9 cellular contexts compared by ENCODE assay signal in the genomic region with DNA sequence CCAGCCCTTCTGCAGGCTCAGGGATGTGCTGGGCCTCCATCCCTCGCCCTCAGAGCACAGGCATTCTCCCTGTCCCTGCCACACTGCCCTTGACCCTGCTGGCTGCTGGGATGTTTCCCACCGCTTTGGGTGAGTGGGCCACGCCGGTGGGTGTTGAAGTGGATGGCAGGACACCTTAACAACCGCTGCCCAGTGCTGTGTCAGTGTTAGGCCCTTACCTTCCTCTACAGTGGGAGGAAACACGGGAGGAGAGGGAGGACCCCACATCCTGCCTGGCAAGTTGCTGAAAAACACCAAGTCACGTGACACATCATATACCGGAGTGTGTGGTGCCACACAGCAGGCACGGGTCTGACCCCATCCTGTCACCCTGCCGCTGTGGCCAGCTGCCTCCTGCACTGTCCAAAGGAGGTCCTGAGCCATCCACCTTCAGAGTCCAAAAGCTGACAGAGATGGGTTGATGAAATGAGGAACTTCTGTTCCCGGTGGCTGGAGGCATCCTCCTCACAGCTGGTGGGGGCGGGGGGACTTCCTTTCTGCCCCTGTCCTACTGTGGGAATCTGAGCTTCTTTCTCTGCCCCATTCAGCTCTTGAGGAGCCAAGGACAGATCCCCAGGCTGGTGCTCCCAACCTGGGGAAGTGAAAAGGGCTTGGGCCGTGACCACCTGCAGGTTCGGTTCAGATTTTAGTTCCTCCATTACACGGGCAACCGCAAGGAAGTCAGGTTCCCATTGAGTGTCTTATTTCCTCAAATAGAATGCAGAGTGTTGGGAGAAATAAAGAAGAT. TPM values are rescaled to one million over a fixed set of nuclear protein-coding genes. Genes with fewer than 3 reads are reported as not detected.
A peak's percentile ranks its signal among the peaks of the same experiment; 100 is the strongest.
DNase-seq lines count a peak whose midpoint lies in the region; ATAC-seq, FAIRE-seq and TF ChIP-seq lines count a peak whose summit lies in the region.
"Had no signal": no experiment of that assay in that cellular context is flagged by ENCODE, and none has a peak within 500 bp of the region (broad histone marks: within the 10 kb centered on the region; RNA-seq: fewer than 3 reads in every experiment).

No MANE protein-coding gene starts in this region.

- intact Hi-C loops in activated CD8-positive, alpha-beta T cell treated with anti-CD3 and anti-CD28 coated beads for 36 hours (cut with micrococcal nuclease), result no loop called here

- no peak for DNase-seq in GM12864 (ENCODE audit: low read depth)
- peak; percentile 75 to 81 for DNase-seq in Kasumi-1 (lab: John Stamatoyannopoulos, UW)
- DNase-seq in activated CD8-positive, alpha-beta T cell treated with anti-CD3 and anti-CD28 coated beads for 36 hours, result peak; percentile 74
- no peak for DNase-seq in keratinocyte (ENCODE audit: low read depth, low spot score)
- DNase-seq in substantia nigra (lab: John Stamatoyannopoulos, UW), result peak in 2 of 49 donors; percentile 17 to 25
- no peak for DNase-seq in nephron progenitor cell
- no peak for DNase-seq in HFFc6

- H3K9ac ChIP-seq in keratinocyte (ENCODE audit: control insufficient read depth, extremely low read depth, insufficient read depth, low read length), result no peak overlapping the region

- TF ChIP-seq CTCF in GM12864 (IDR thresholded peaks at IDR 0.05; ENCODE audit: low read depth, low read length, missing control alignments) (no peak), keratinocyte (optimal IDR thresholded peaks at IDR 0.05 in 1 of 3, IDR thresholded peaks at IDR 0.05 in 1 of 3, conservative IDR thresholded peaks at IDR 0.05 in 1 of 3; ENCODE audit: extremely low read depth in 1 of 3, insufficient read depth in 2 of 3, low read length in 3 of 3) (no peak), nephron progenitor cell (IDR thresholded peaks at IDR 0.05) (no peak), HFFc6 (IDR thresholded peaks at IDR 0.05) (no peak)
- no peak for TF ChIP-seq CTCF in activated CD8-positive, alpha-beta T cell treated with anti-CD3 and anti-CD28 coated beads for 36 hours (IDR thresholded peaks at IDR 0.05)

- H4K20me1 ChIP-seq in keratinocyte (ENCODE audit: control insufficient read depth, extremely low read depth, insufficient read depth, low read length), result no peaks in the 10 kb centered on the region

- peaks cover 12% of the 10 kb centered on the region for H3K27me3 ChIP-seq in keratinocyte (ENCODE audit: control insufficient read depth, extremely low read depth, insufficient read depth, low read length)

- no peaks in the 10 kb centered on the region for H3K27me3 Mint-ChIP-seq in activated CD8-positive, alpha-beta T cell treated with anti-CD3 and anti-CD28 coated beads for 36 hours
- H3K27me3 Mint-ChIP-seq in nephron progenitor cell (ENCODE audit: low read depth, poor library complexity), result peaks cover 31% of the 10 kb centered on the region
- peaks cover 6% of the 10 kb centered on the region; the same call in 1 of the 2 replicates for H3K27me3 Mint-ChIP-seq in HFFc6 (ENCODE audit: insufficient read depth)

- dilution Hi-C loops in keratinocyte (cut with MboI; ENCODE audit: extremely low pct_ligation_motif_present, low sequenced_read_pairs), result no loop called here

- H3K4me3 ChIP-seq in GM12864 (ENCODE audit: low read depth, low read length), result peak overlapping the region; percentile 10
- no peak overlapping the region for H3K4me3 ChIP-seq in keratinocyte (ENCODE audit: control insufficient read depth in 2 of 3, extremely low read depth in 1 of 3, insufficient read depth in 2 of 3, low read depth in 1 of 3, low read length in 3 of 3)

- CTCF ChIA-PET in activated CD8-positive, alpha-beta T cell treated with anti-CD3 and anti-CD28 coated beads for 36 hours (lab: Charles Lee), result interaction anchor here (0.7 kb wide), 1 partner anchor 18 kb away, joined by 3 read pairs; no protein-coding TSS in a partner anchor

- peaks cover 37% of the 10 kb centered on the region for H3K4me1 Mint-ChIP-seq in activated CD8-positive, alpha-beta T cell treated with anti-CD3 and anti-CD28 coated beads for 36 hours (ENCODE audit: low read depth)
- H3K4me1 Mint-ChIP-seq in nephron progenitor cell, result peaks cover 14% of the 10 kb centered on the region
- H3K4me1 Mint-ChIP-seq in HFFc6 (ENCODE audit: low read depth), result peaks cover 11% of the 10 kb centered on the region

- H3K4me1 ChIP-seq in keratinocyte (ENCODE audit: control insufficient read depth, extremely low read depth, insufficient read depth, low read length), result peaks cover 21% of the 10 kb centered on the region

- H3K4me2 ChIP-seq in keratinocyte (ENCODE audit: control insufficient read depth, extremely low read depth, insufficient read depth, low read depth, low read length), result no peak overlapping the region

- H3K27ac Mint-ChIP-seq in activated CD8-positive, alpha-beta T cell treated with anti-CD3 and anti-CD28 coated beads for 36 hours, result peak overlapping the region; percentile 95
- no peak overlapping the region for H3K27ac Mint-ChIP-seq in nephron progenitor cell
- no peak overlapping the region for H3K27ac Mint-ChIP-seq in HFFc6

- POLR2A ChIA-PET in activated CD8-positive, alpha-beta T cell treated with anti-CD3 and anti-CD28 coated beads for 36 hours (lab: Charles Lee), result no interaction called here

- H3K9me1 ChIP-seq in keratinocyte (ENCODE audit: control insufficient read depth, extremely low read depth, insufficient read depth, low read length), result no peaks in the 10 kb centered on the region

- ATAC-seq in activated CD8-positive, alpha-beta T cell treated with anti-CD3 and anti-CD28 coated beads for 36 hours, result peak; percentile 54
- no peak for ATAC-seq in GM19397 (IDR thresholded peaks at IDR 0.05; ENCODE audit: unreplicated experiment)

- H3K79me2 ChIP-seq in keratinocyte (ENCODE audit: control insufficient read depth, insufficient read depth, low read length), result no peaks in the 10 kb centered on the region

- peak overlapping the region; percentile 69 for H3K4me3 Mint-ChIP-seq in activated CD8-positive, alpha-beta T cell treated with anti-CD3 and anti-CD28 coated beads for 36 hours
- no peak overlapping the region for H3K4me3 Mint-ChIP-seq in nephron progenitor cell
- no peak overlapping the region for H3K4me3 Mint-ChIP-seq in HFFc6

- H3K9me3 ChIP-seq in keratinocyte (ENCODE audit: control insufficient read depth, low read depth, low read length), result no peaks in the 10 kb centered on the region

- H3K9me3 Mint-ChIP-seq in activated CD8-positive, alpha-beta T cell treated with anti-CD3 and anti-CD28 coated beads for 36 hours, result no peaks in the 10 kb centered on the region
- H3K9me3 Mint-ChIP-seq in nephron progenitor cell (no peaks in the 10 kb centered on the region), HFFc6 (no peaks in the 10 kb centered on the region)

- H3K27ac ChIP-seq in keratinocyte (ENCODE audit: control insufficient read depth, insufficient read depth, low read length), result no peak overlapping the region
- H3K27ac ChIP-seq in substantia nigra (ENCODE audit: low read depth, low read length, poor library complexity, severe bottlenecking), result peak overlapping the region; percentile 68

- FAIRE-seq in keratinocyte (lab: Jason Lieb, UNC), result no peak
- FAIRE-seq: bronchial epithelial cell had no signal

- H2AFZ ChIP-seq in keratinocyte (ENCODE audit: control insufficient read depth, low read length), result peak overlapping the region; percentile 22

- H3K36me3 Mint-ChIP-seq in activated CD8-positive, alpha-beta T cell treated with anti-CD3 and anti-CD28 coated beads for 36 hours (ENCODE audit: low read depth), result no peaks in the 10 kb centered on the region
- H3K36me3 Mint-ChIP-seq in nephron progenitor cell (ENCODE audit: low read depth), result no peaks in the 10 kb centered on the region
- H3K36me3 Mint-ChIP-seq in HFFc6 (ENCODE audit: low read depth), result no peaks in the 10 kb centered on the region

- H3K36me3 ChIP-seq in keratinocyte (ENCODE audit: control insufficient read depth in 2 of 2, extremely low read depth in 1 of 2, insufficient read depth in 2 of 2, low read length in 2 of 2), result no peaks in the 10 kb centered on the region

RNA-seq across cellular contexts. Expression of a gene that starts 3.2 kb away (rescaled TPM):
- total RNA-seq in activated CD8-positive, alpha-beta T cell treated with anti-CD3 and anti-CD28 coated beads for 36 hours, result 10 to 100 TPM; 13.8 to 16.0 TPM
- polyA plus RNA-seq in keratinocyte, result 1.3 to 3.5 TPM (median 1.6 TPM) in 3 replicates
- polyA plus RNA-seq in keratinocyte (2011; ENCODE audit: low read depth), result 0.64 TPM
- 2.0 TPM in 2 replicates for polyA plus RNA-seq in keratinocyte (2011; cell fraction: cytosol; rRNA removed)
- 2.1 and 2.3 TPM in 2 replicates for polyA plus RNA-seq in keratinocyte (2011; cell fraction: nucleus; rRNA removed)
- polyA plus RNA-seq in keratinocyte (2012; ENCODE audit: low replicate concordance), result 1.6 and 2.2 TPM in 2 replicates
- polyA minus RNA-seq in keratinocyte, result 0.83 to 10.4 TPM (median 4.0 TPM) in 3 replicates
- 3.1 TPM for polyA minus RNA-seq in keratinocyte (2011; cell fraction: cytosol; rRNA and poly(A)+ RNA removed)
- polyA minus RNA-seq in keratinocyte (2011; cell fraction: nucleus; rRNA and poly(A)+ RNA removed), result 1.5 and 2.2 TPM in 2 replicates
- total RNA-seq in HFFc6 (2021; fragmentation: NEBNext Ultra II Directional; extraction: Animal tissue kit (Norgen Biotek cat#: 25700)), result 1 to 10 TPM; 1.3 to 5.6 (median 3.7) TPM

RNA-seq across cellular contexts. Expression of a gene that starts 38.5 kb away (rescaled TPM):
- 10 to 100 TPM; 50.2 to 54.4 TPM for total RNA-seq in activated CD8-positive, alpha-beta T cell treated with anti-CD3 and anti-CD28 coated beads for 36 hours
- 47.3 to 56.2 TPM (median 48.2 TPM) in 3 replicates for polyA plus RNA-seq in keratinocyte
- polyA plus RNA-seq in keratinocyte (2011; ENCODE audit: low read depth), result 72.7 TPM
- 38.5 and 46.3 TPM in 2 replicates for polyA plus RNA-seq in keratinocyte (2011; cell fraction: cytosol; rRNA removed)
- polyA plus RNA-seq in keratinocyte (2011; cell fraction: nucleus; rRNA removed), result 36.4 and 38.9 TPM in 2 replicates
- polyA plus RNA-seq in keratinocyte (2012; ENCODE audit: low replicate concordance), result 24.1 and 35.5 TPM in 2 replicates
- polyA minus RNA-seq in keratinocyte, result 51.5 to 80.9 TPM (median 56.9 TPM) in 3 replicates
- 32.8 TPM for polyA minus RNA-seq in keratinocyte (2011; cell fraction: cytosol; rRNA and poly(A)+ RNA removed)
- polyA minus RNA-seq in keratinocyte (2011; cell fraction: nucleus; rRNA and poly(A)+ RNA removed), result 13.1 and 34.5 TPM in 2 replicates
- total RNA-seq in HFFc6 (2021; fragmentation: NEBNext Ultra II Directional; extraction: Animal tissue kit (Norgen Biotek cat#: 25700)), result 10 to 100 TPM; 38.1 to 45.3 (median 39.1) TPM

RNA-seq across cellular contexts. Expression of a gene that starts 45.2 kb away (rescaled TPM):
- 10 to 100 TPM; 61.6 to 67.2 TPM for total RNA-seq in activated CD8-positive, alpha-beta T cell treated with anti-CD3 and anti-CD28 coated beads for 36 hours
- 24.5 to 35.4 TPM (median 30.1 TPM) in 3 replicates for polyA plus RNA-seq in keratinocyte
- 14.7 TPM for polyA plus RNA-seq in keratinocyte (2011; ENCODE audit: low read depth)
- polyA plus RNA-seq in keratinocyte (2011; cell fraction: cytosol; rRNA removed), result 18.3 and 28.2 TPM in 2 replicates
- 15.9 and 19.4 TPM in 2 replicates for polyA plus RNA-seq in keratinocyte (2011; cell fraction: nucleus; rRNA removed)
- 19.9 and 22.1 TPM in 2 replicates for polyA plus RNA-seq in keratinocyte (2012; ENCODE audit: low replicate concordance)
- polyA minus RNA-seq in keratinocyte, result 9.4 to 11.7 TPM (median 10.8 TPM) in 3 replicates
- polyA minus RNA-seq in keratinocyte (2011; cell fraction: cytosol; rRNA and poly(A)+ RNA removed), result 13.2 TPM
- polyA minus RNA-seq in keratinocyte (2011; cell fraction: nucleus; rRNA and poly(A)+ RNA removed), result 5.4 and 10.9 TPM in 2 replicates
- 10 to 100 TPM; 20.7 to 29.1 (median 23.8) TPM for total RNA-seq in HFFc6 (2021; fragmentation: NEBNext Ultra II Directional; extraction: Animal tissue kit (Norgen Biotek cat#: 25700))

Comparison
In these comparisons a context has a peak if more than half of its experiments do, and no peak if none do; other contexts are left out.
1. DNase-seq: peak in Kasumi-1 (2 of 2) and activated CD8-positive, alpha-beta T cell treated with anti-CD3 and anti-CD28 coated beads for 36 hours (single experiment); none in GM12864 (single experiment), keratinocyte (single experiment), nephron progenitor cell (single experiment) and HFFc6 (single experiment).